In genomic region chr9:18526686-18527085, GRCh38 we compare ENCODE assay signal across 15 cellular contexts. TPM values are rescaled to one million over a fixed set of nuclear protein-coding genes. Genes with fewer than 3 reads are reported as not detected.
DNase-seq lines count a peak whose midpoint lies in the region; ATAC-seq and TF ChIP-seq lines count a peak whose summit lies in the region.
"Had no signal": no experiment of that assay in that cellular context is flagged by ENCODE, and none has a peak within 500 bp of the region (broad histone marks: within the 10 kb centered on the region; RNA-seq: fewer than 3 reads in every experiment).

No MANE protein-coding gene starts in this region.

- H3K9ac ChIP-seq in IMR-90 (ENCODE audit: low read depth, low read length) (no peak overlapping the region), adipocyte (ENCODE audit: low read length) (no peak overlapping the region)
- H3K9ac ChIP-seq: KMS-11 had no signal

- no peak overlapping the region for H4K91ac ChIP-seq in IMR-90 (ENCODE audit: insufficient read depth, low read depth, low read length)

- H3K9me3 ChIP-seq in IMR-90 (ENCODE audit: control insufficient read depth, insufficient read depth, low read length): no peaks in the 10 kb centered on the region
- H3K9me3 ChIP-seq in adipocyte (ENCODE audit: control insufficient read depth, low read length): no peaks in the 10 kb centered on the region
- H3K9me3 ChIP-seq: SJSA1 had no signal

- H3K36me3 Mint-ChIP-seq in mesothelial cell of epicardium: no peaks in the 10 kb centered on the region

- peak overlapping the region; percentile 4 for H3K27ac Mint-ChIP-seq in mesothelial cell of epicardium

- no peak overlapping the region for H2AK9ac ChIP-seq in IMR-90 (replicated peaks; ENCODE audit: low read depth, low read length, poor library complexity)

- no peaks in the 10 kb centered on the region for H3K4me1 Mint-ChIP-seq in mesothelial cell of epicardium

- no peak overlapping the region for H3K56ac ChIP-seq in IMR-90 (ENCODE audit: extremely low read depth, insufficient read depth, low read length)

- H3K27me3 Mint-ChIP-seq in mesothelial cell of epicardium (ENCODE audit: low read depth): peaks cover 7% of the 10 kb centered on the region

- H2BK15ac ChIP-seq in IMR-90 (ENCODE audit: low read depth, low read length): no peak overlapping the region

- no peak overlapping the region for H2AFZ ChIP-seq in IMR-90 (replicated peaks; ENCODE audit: low read length, poor library complexity)

- DNase-seq in IMR-90: no peak
- DNase-seq in adipocyte (ENCODE audit: low read depth): peak; percentile 34
- DNase-seq in mesothelial cell of epicardium (ENCODE audit: low spot score in 2 of 2, unreplicated experiment in 2 of 2): no peak
- DNase-seq in NCI-H526 (lab: John Stamatoyannopoulos, UW): no peak
- no peak for DNase-seq in dorsolateral prefrontal cortex
- no peak for DNase-seq in OCI-M1 (lab: John Stamatoyannopoulos, UW)
- no peak for DNase-seq in GM10248 (ENCODE audit: extremely low spot score)
- DNase-seq: AML-193, MV-4-11, NCI-H1694 treated with DMSO at 0.1 percent for 48 hours, SW 1271 had no signal

- no TSS peak for BruUV-seq in IMR-90 (replicated peaks; lab: Mats Ljungman, UMichigan)

- dilution Hi-C loops in IMR-90 (cut with HindIII; ENCODE audit: low sequenced_read_pairs, unreplicated experiment): no loop called here

- no peak overlapping the region for H3K4ac ChIP-seq in IMR-90 (ENCODE audit: low read depth, low read length)

- H3K36me3 ChIP-seq in IMR-90 (ENCODE audit: control insufficient read depth, insufficient read depth, low read length) (no peaks in the 10 kb centered on the region), adipocyte (ENCODE audit: control insufficient read depth, insufficient read depth, low read length, severe bottlenecking) (no peaks in the 10 kb centered on the region)
- H3K36me3 ChIP-seq: SJSA1 had no signal

- no peak overlapping the region for H2AK5ac ChIP-seq in IMR-90 (ENCODE audit: low read depth, low read length)

- no peak overlapping the region for H4K8ac ChIP-seq in IMR-90 (ENCODE audit: low read depth in 2 of 2, low read length in 2 of 2)

- no peak overlapping the region for H2BK5ac ChIP-seq in IMR-90 (ENCODE audit: low read depth, low read length, poor library complexity, severe bottlenecking)

- no peaks in the 10 kb centered on the region; a peak in 1 of 4 replicates for H3K79me1 ChIP-seq in IMR-90 (ENCODE audit: low read depth in 1 of 2, low read length in 2 of 2)

- no peak for TF ChIP-seq CTCF in IMR-90 (conservative IDR thresholded peaks at IDR 0.05; ENCODE audit: low read depth, low read length)
- no peak for TF ChIP-seq CTCF in mesothelial cell of epicardium (IDR thresholded peaks at IDR 0.05; ENCODE audit: unreplicated experiment)
- TF ChIP-seq CTCF in dorsolateral prefrontal cortex (IDR thresholded peaks at IDR 0.05 in 54 of 56, conservative IDR thresholded peaks at IDR 0.05 in 2 of 56; ENCODE audit: low read depth in 1 of 56, partially characterized antibody in 56 of 56): no peak
- no peak for TF ChIP-seq CTCF in GM10248 (IDR thresholded peaks at IDR 0.05; ENCODE audit: control extremely low read depth, extremely low read depth, low read depth, missing control alignments)

- POLR2A ChIA-PET in IMR-90 (lab: Charles Lee; ENCODE audit: unreplicated experiment) (no interaction called here), GM10248 (lab: Yijun Ruan, JAX) (no interaction called here)

- intact Hi-C loops in IMR-90 (cut with micrococcal nuclease) (no loop called here), dorsolateral prefrontal cortex (cut with DNase I) (no loop called here)

- H2BK20ac ChIP-seq in IMR-90 (ENCODE audit: low read depth, low read length): no peak overlapping the region

- no peak overlapping the region for H3K27ac ChIP-seq in IMR-90 (ENCODE audit: insufficient read depth, low read length)
- H3K27ac ChIP-seq in dorsolateral prefrontal cortex: no peak overlapping the region
- H3K27ac ChIP-seq: C4-2B, KMS-11, SJSA1 had no signal

- H2BK120ac ChIP-seq in IMR-90 (ENCODE audit: low read depth, low read length): no peak overlapping the region

- no peaks in the 10 kb centered on the region for H4K20me1 ChIP-seq in IMR-90 (ENCODE audit: insufficient read depth, low read length)

- CTCF ChIA-PET in IMR-90 (lab: Yijun Ruan, JAX) (no interaction called here), GM10248 (lab: Yijun Ruan, JAX) (interaction anchor here (1.0 to 2.0 kb wide), 2 partner anchors 10 to 13 kb away, joined by 3 to 5 read pairs; no protein-coding TSS in a partner anchor)

- no peak overlapping the region for H3K14ac ChIP-seq in IMR-90 (replicated peaks; ENCODE audit: low read depth, low read length)

- H3K9me1 ChIP-seq in IMR-90 (ENCODE audit: insufficient read depth, low read length): no peaks in the 10 kb centered on the region

- no peak for TF ChIP-seq RAD21 in IMR-90 (IDR thresholded peaks at IDR 0.05; ENCODE audit: low read length)

- in situ Hi-C loops in IMR-90 (cut with MboI; ENCODE audit: low sequenced_read_pairs): no loop called here

- H3K23ac ChIP-seq in IMR-90 (ENCODE audit: low read depth, low read length): no peak overlapping the region

- H3K4me3 Mint-ChIP-seq in mesothelial cell of epicardium: no peak overlapping the region

- peaks cover 5% of the 10 kb centered on the region for H3K9me3 Mint-ChIP-seq in mesothelial cell of epicardium

- no peak for ATAC-seq in IMR-90 (ENCODE audit: low read depth)

- no peak overlapping the region for H3K18ac ChIP-seq in IMR-90 (ENCODE audit: low read depth, low read length)

- H3K27me3 ChIP-seq in IMR-90 (ENCODE audit: control insufficient read depth, insufficient read depth, low read length) (no peaks in the 10 kb centered on the region), adipocyte (replicated peaks; ENCODE audit: control insufficient read depth, insufficient read depth, low read length) (no peaks in the 10 kb centered on the region), dorsolateral prefrontal cortex (no peaks in the 10 kb centered on the region)
- H3K27me3 ChIP-seq: SJSA1 had no signal

- no peak overlapping the region for H4K5ac ChIP-seq in IMR-90 (ENCODE audit: low read depth, low read length)

- no peak for TF ChIP-seq POLR2A in IMR-90 (IDR thresholded peaks at IDR 0.05; ENCODE audit: low read depth, low read length)

- no peak overlapping the region for H3K4me3 ChIP-seq in IMR-90 (ENCODE audit: insufficient read depth, low read depth, low read length)
- no peak overlapping the region for H3K4me3 ChIP-seq in adipocyte (ENCODE audit: low read length)
- H3K4me3 ChIP-seq in dorsolateral prefrontal cortex: no peak overlapping the region
- H3K4me3 ChIP-seq: SJSA1 had no signal

- H3K4me2 ChIP-seq in IMR-90 (ENCODE audit: low read depth, low read length): no peak overlapping the region
- H3K4me2 ChIP-seq: KMS-11 had no signal

- no CpG with 5 or more reads among the region's 3 CpGs for WGBS in IMR-90 (ENCODE audit: extremely low coverage in 2 of 2, insufficient read length in 1 of 2), 2 experiments

- H3K4me1 ChIP-seq in IMR-90 (ENCODE audit: control insufficient read depth, insufficient read depth, low read length): no peaks in the 10 kb centered on the region
- H3K4me1 ChIP-seq in adipocyte (ENCODE audit: control insufficient read depth, insufficient read depth, low read length): peaks cover 9% of the 10 kb centered on the region
- H3K4me1 ChIP-seq: SJSA1 had no signal

TF ChIP-seq in IMR-90, 13 proteins besides CTCF, POLR2A, EP300 and RAD21:
- peak; percentile 54 for TF ChIP-seq CEBPB (IDR thresholded peaks at IDR 0.05; ENCODE audit: low read depth, low read length)
- TF ChIP-seq BHLHE40 (IDR thresholded peaks at IDR 0.05; ENCODE audit: low read depth, low read length): no peak
TF ChIP-seq in IMR-90: peak in this region for 1.

RNA-seq across cellular contexts. Expression of gene ADAMTSL1, which starts 52.7 kb away (rescaled TPM):
- total RNA-seq in IMR-90 (2012; rRNA removed) (49.2 and 62.2 TPM in 2 replicates), mesothelial cell of epicardium (44.1 to 48.0 TPM (median 45.2 TPM) in 3 replicates), dorsolateral prefrontal cortex (10 to 100 TPM in 4 of 120 experiments, 1 to 10 TPM in 116; 1.8 to 12.6 (median 4.7) TPM)
- 38.2 and 44.3 TPM in 2 replicates for polyA plus RNA-seq in IMR-90 (2012; rRNA removed)
- 21.1 and 26.2 TPM in 2 replicates for polyA plus RNA-seq in IMR-90 (2012; cell fraction: cytosol; rRNA removed)
- polyA plus RNA-seq in IMR-90 (2012; cell fraction: nucleus; rRNA removed; ENCODE audit: low replicate concordance): 62.0 and 66.3 TPM in 2 replicates
- total RNA-seq: HT-29 had no signal
